ENCODE assay signal across 21 cellular contexts in genomic region chr6:53992522-53992921, GRCh38.
"Had no signal": no experiment of that assay in that cellular context is flagged by ENCODE, and none has a peak within 500 bp of the region (broad histone marks: within the 10 kb centered on the region; RNA-seq: fewer than 3 reads in every experiment).

No MANE protein-coding gene starts in this region.

- H3K4me1 ChIP-seq: esophagus squamous epithelium, lower lobe of right lung had no signal

- H3K27me3 Mint-ChIP-seq: activated naive CD4-positive, alpha-beta T cell treated with anti-CD3 and anti-CD28 coated beads, Interleukin-2, amount 10 ng/mL, durations not matched to agents 7 days and 5 days had no signal

- H3K4me3 ChIP-seq: esophagus squamous epithelium, hepatocyte, lower lobe of right lung had no signal

- H3K9me3 Mint-ChIP-seq: activated naive CD4-positive, alpha-beta T cell treated with anti-CD3 and anti-CD28 coated beads, Interleukin-2, amount 10 ng/mL, durations not matched to agents 7 days and 5 days; activated naive CD8-positive, alpha-beta T cell treated with anti-CD3 and anti-CD28 coated beads, Interleukin-2, amount 50 U/mL, for 24 hours; central memory CD8-positive, alpha-beta T cell; nephron had no signal

- H3K27ac ChIP-seq: esophagus squamous epithelium, hepatocyte, lower lobe of right lung, VCaP had no signal

- H3K9me3 ChIP-seq: esophagus squamous epithelium, lower lobe of right lung had no signal

- H3K36me3 ChIP-seq: esophagus squamous epithelium, lower lobe of right lung had no signal

- H3K27ac Mint-ChIP-seq: activated naive CD4-positive, alpha-beta T cell treated with anti-CD3 and anti-CD28 coated beads, Interleukin-2, amount 10 ng/mL, durations not matched to agents 7 days and 5 days; activated naive CD8-positive, alpha-beta T cell treated with anti-CD3 and anti-CD28 coated beads, Interleukin-2, amount 50 U/mL, for 24 hours; nephron; T-helper 17 cell had no signal

- ATAC-seq: activated naive CD8-positive, alpha-beta T cell treated with anti-CD3 and anti-CD28 coated beads, Interleukin-2, amount 50 U/mL, for 24 hours; left colon; lower lobe of right lung; T-helper 17 cell had no signal

- H3K27me3 ChIP-seq: esophagus squamous epithelium, hepatocyte had no signal

- DNase-seq: activated CD4-positive, alpha-beta T cell treated with anti-CD3 and anti-CD28 coated beads for 1 hour; activated CD8-positive, alpha-beta memory T cell treated with anti-CD3 and anti-CD28 coated beads for 24 hours; activated CD8-positive, alpha-beta memory T cell treated with anti-CD3 and anti-CD28 coated beads, Interleukin-2, amount 50 U/mL, for 48 hours; activated effector memory CD4-positive, alpha-beta T cell treated with Interleukin-2 at 50 U/mL for 16 hours; activated naive CD4-positive, alpha-beta T cell treated with anti-CD3 and anti-CD28 coated beads, Interleukin-2, amount 10 ng/mL, durations not matched to agents 7 days and 5 days; activated naive CD8-positive, alpha-beta T cell treated with anti-CD3 and anti-CD28 coated beads, Interleukin-2, amount 50 U/mL, for 24 hours; activated T-cell treated with anti-CD3 and anti-CD28 coated beads, Interleukin-2, amount 50 U/mL, for 48 hours; anterior cingulate cortex; effector CD8-positive, alpha-beta T cell; esophagus squamous epithelium; foreskin fibroblast; left colon; lower lobe of right lung; nucleus accumbens; posterior cingulate gyrus; stimulated activated naive CD4-positive, alpha-beta T cell; T-helper 17 cell had no signal

- H3K4me3 Mint-ChIP-seq: activated naive CD4-positive, alpha-beta T cell treated with anti-CD3 and anti-CD28 coated beads, Interleukin-2, amount 10 ng/mL, durations not matched to agents 7 days and 5 days; activated naive CD8-positive, alpha-beta T cell treated with anti-CD3 and anti-CD28 coated beads, Interleukin-2, amount 50 U/mL, for 24 hours; central memory CD8-positive, alpha-beta T cell; nephron; T-helper 17 cell had no signal

- H3K79me2 ChIP-seq: hepatocyte had no signal

- H3K4me2 ChIP-seq: hepatocyte had no signal

- H3K4me1 Mint-ChIP-seq: activated naive CD4-positive, alpha-beta T cell treated with anti-CD3 and anti-CD28 coated beads, Interleukin-2, amount 10 ng/mL, durations not matched to agents 7 days and 5 days; activated naive CD8-positive, alpha-beta T cell treated with anti-CD3 and anti-CD28 coated beads, Interleukin-2, amount 50 U/mL, for 24 hours; central memory CD8-positive, alpha-beta T cell; T-helper 17 cell had no signal

- H3K36me3 Mint-ChIP-seq: activated naive CD4-positive, alpha-beta T cell treated with anti-CD3 and anti-CD28 coated beads, Interleukin-2, amount 10 ng/mL, durations not matched to agents 7 days and 5 days had no signal

- H2AFZ ChIP-seq: hepatocyte had no signal
